17 cellular contexts compared by ENCODE assay signal in the genomic region with DNA sequence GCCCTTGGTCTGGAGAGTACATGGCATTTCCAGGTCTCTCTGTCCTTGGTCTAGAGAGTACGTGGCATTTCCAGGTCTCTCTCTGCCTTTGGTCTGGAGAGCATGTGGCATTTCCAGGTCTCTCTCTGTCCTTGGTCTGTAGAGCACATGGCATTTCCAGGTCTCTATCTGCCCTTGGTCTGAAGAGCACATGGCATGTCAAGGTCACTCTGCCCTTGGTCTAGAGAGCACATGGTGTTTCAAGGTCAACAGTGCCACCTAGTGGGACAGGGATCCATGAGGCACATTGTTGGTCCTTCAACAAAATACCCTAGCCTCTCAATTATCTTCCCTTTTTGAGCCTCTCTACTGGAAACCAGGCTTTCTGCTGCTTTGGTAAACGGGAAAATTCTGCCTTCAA.
DNase-seq lines count a peak whose midpoint lies in the region; ATAC-seq, FAIRE-seq and TF ChIP-seq lines count a peak whose summit lies in the region.
"Had no signal": no experiment of that assay in that cellular context is flagged by ENCODE, and none has a peak within 500 bp of the region (broad histone marks: within the 10 kb centered on the region; RNA-seq: fewer than 3 reads in every experiment).

No MANE protein-coding gene starts in this region.

- peaks cover 31% of the 10 kb centered on the region for H3K9me3 Mint-ChIP-seq in chondrocyte (ENCODE audit: low read depth)

- no peak overlapping the region for H3K27ac ChIP-seq in A549

- peaks cover 40% of the 10 kb centered on the region for H3K9me3 ChIP-seq in A549

- no peaks in the 10 kb centered on the region for H3K4me1 ChIP-seq in A549

- H3K27ac Mint-ChIP-seq in chondrocyte (ENCODE audit: unreplicated experiment) = no peak overlapping the region
- H3K27ac Mint-ChIP-seq: activated CD4-positive, alpha-beta memory T cell treated with anti-CD3 and anti-CD28 coated beads, Interleukin-2, amount 10 ng/mL, durations not matched to agents 7 days and 5 days; IgD-negative memory B cell; nephron progenitor cell had no signal

- WGBS in A549 (ENCODE audit: missing lambda C conversion rate) = 35% methylated on average over 2 of the region's 2 CpGs

- FAIRE-seq in A549 (lab: Jason Lieb, UNC) = no peak

- no peak overlapping the region for H3K4me2 ChIP-seq in A549

- POLR2A ChIA-PET in A549 (lab: Yijun Ruan, JAX) = no interaction called here

- no peak overlapping the region for H3K4me3 ChIP-seq in A549

- H3K4me1 Mint-ChIP-seq in chondrocyte (ENCODE audit: low read depth) = no peaks in the 10 kb centered on the region
- H3K4me1 Mint-ChIP-seq: activated CD4-positive, alpha-beta memory T cell treated with anti-CD3 and anti-CD28 coated beads, Interleukin-2, amount 10 ng/mL, durations not matched to agents 7 days and 5 days; nephron progenitor cell had no signal

- TF ChIP-seq CTCF in A549 (IDR thresholded peaks at IDR 0.05) = no peak
- peak; percentile 26; the same call in 1 of the 3 replicates for TF ChIP-seq CTCF in GM12872 (IDR thresholded peaks at IDR 0.05; ENCODE audit: insufficient read depth, low read depth, low read length)
- peak; percentile 27 for TF ChIP-seq CTCF in chondrocyte (IDR thresholded peaks at IDR 0.05)

- ATAC-seq in A549 (no peak), GM18868 (IDR thresholded peaks at IDR 0.05; ENCODE audit: unreplicated experiment) (no peak)
- ATAC-seq: left ventricle myocardium superior had no signal

- peaks cover 12% of the 10 kb centered on the region for H3K36me3 Mint-ChIP-seq in chondrocyte (ENCODE audit: low read depth)

- no peaks in the 10 kb centered on the region for H3K27me3 Mint-ChIP-seq in chondrocyte (ENCODE audit: low read depth)
- H3K27me3 Mint-ChIP-seq: activated CD4-positive, alpha-beta memory T cell treated with anti-CD3 and anti-CD28 coated beads, Interleukin-2, amount 10 ng/mL, durations not matched to agents 7 days and 5 days; IgD-negative memory B cell had no signal

- peak; percentile 18 to 34; a peak in 2 of 5 replicates for TF ChIP-seq RAD21 in A549 (conservative IDR thresholded peaks at IDR 0.05 in 1 of 2, IDR thresholded peaks at IDR 0.05 in 1 of 2)

- no peak overlapping the region for H3K4me3 Mint-ChIP-seq in chondrocyte (ENCODE audit: unreplicated experiment)
- H3K4me3 Mint-ChIP-seq: activated CD4-positive, alpha-beta memory T cell treated with anti-CD3 and anti-CD28 coated beads, Interleukin-2, amount 10 ng/mL, durations not matched to agents 7 days and 5 days; IgD-negative memory B cell; nephron progenitor cell had no signal

- peak in 1 of 2 experiments; percentile 35 for DNase-seq in A549 (ENCODE audit: low read depth in 1 of 2, low spot score in 1 of 2)
- DNase-seq in NAMALWA (ENCODE audit: low spot score) = peak; percentile 72
- DNase-seq in chondrocyte (ENCODE audit: low spot score) = no peak
- no peak for DNase-seq in anterior cingulate cortex (lab: John Stamatoyannopoulos, UW)
- DNase-seq in stimulated activated CD4-positive, alpha-beta T cell treated with anti-CD3 and anti-CD28 coated beads, Interleukin-4, amount 100 ng/mL, for 24 hours = no peak
- DNase-seq in middle frontal gyrus (ENCODE audit: extremely low spot score, low spot score) = no peak
- DNase-seq: activated CD4-positive, alpha-beta memory T cell treated with anti-CD3 and anti-CD28 coated beads, Interleukin-2, amount 10 ng/mL, durations not matched to agents 7 days and 5 days; activated effector memory CD4-positive, alpha-beta T cell treated with anti-CD3 and anti-CD28 coated beads, Interleukin-2, amount 50 U/mL, for 16 hours; C1 segment of cervical spinal cord; GDM1; glutamatergic neuron; left ventricle myocardium superior; nephron progenitor cell; substantia nigra had no signal

- CTCF ChIA-PET in A549 (lab: Yijun Ruan, JAX) = no interaction called here

- TF ChIP-seq POLR2A in A549 (IDR thresholded peaks at IDR 0.05; ENCODE audit: low read length) = no peak

- no peak for TF ChIP-seq EP300 in A549 (IDR thresholded peaks at IDR 0.05)

TF ChIP-seq in A549, 52 proteins besides CTCF, POLR2A, EP300 and RAD21:
- TF ChIP-seq, protein P1, sequence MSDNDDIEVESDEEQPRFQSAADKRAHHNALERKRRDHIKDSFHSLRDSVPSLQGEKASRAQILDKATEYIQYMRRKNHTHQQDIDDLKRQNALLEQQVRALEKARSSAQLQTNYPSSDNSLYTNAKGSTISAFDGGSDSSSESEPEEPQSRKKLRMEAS (IDR thresholded peaks at IDR 0.05) = peak; percentile 52; the same call in 1 of the 2 replicates
- no peak for TF ChIP-seq MAZ (IDR thresholded peaks at IDR 0.05; ENCODE audit: borderline replicate concordance, low read depth, low read length)
- no peak for TF ChIP-seq FOSL2 (IDR thresholded peaks at IDR 0.05)
- TF ChIP-seq FOSL2 (CRISPR knock-in tag; IDR thresholded peaks at IDR 0.05) = no peak
- peak; percentile 83; the same call in 1 of the 2 replicates for TF ChIP-seq ESRRA (IDR thresholded peaks at IDR 0.05; ENCODE audit: borderline replicate concordance, low read length)
